ENCODE assay signal across 8 cellular contexts in the genomic region with DNA sequence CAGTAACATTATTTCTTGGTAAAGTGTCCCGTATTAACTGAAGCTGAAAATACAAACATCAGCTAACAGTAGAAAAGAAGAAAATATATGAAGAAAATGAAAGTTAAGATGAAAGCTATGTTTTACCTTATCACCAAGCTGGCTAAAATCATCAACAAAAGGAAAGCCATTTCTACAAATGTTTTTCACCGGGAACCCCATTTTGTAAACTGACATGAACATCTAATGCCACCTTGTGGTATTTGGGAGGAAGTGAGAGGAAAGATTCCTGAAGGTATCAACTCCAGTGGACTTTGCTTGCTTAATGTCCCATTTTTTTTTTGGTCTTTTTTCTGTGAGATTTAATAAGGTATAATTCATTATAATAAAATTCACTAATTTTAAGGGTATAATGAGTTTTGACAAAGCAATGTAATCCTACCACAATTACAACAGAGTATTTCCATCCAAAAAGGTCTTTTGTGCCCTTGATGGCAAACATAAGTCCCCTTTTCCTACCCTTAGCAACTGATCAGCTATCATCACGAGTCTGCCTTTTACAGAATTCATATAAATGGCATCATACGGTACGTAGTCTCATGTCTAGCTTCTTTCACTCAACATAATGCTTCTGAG. TPM values are rescaled to one million over a fixed set of nuclear protein-coding genes. Genes with fewer than 3 reads are reported as not detected.
DNase-seq lines count a peak whose midpoint lies in the region; ATAC-seq and TF ChIP-seq lines count a peak whose summit lies in the region.

No MANE protein-coding gene starts in this region.

- H3K36me3 ChIP-seq in esophagus squamous epithelium (peaks cover 10 to 77% (median 29%) of the 10 kb centered on the region in 3 donors), aorta (ENCODE audit: control insufficient read depth in 1 of 2, insufficient read depth in 2 of 2, low read length in 1 of 2) (peaks cover 0 to 3% of the 10 kb centered on the region in 2 donors)

- peak overlapping the region in 2 of 4 donors; percentile 57 to 62 for H3K27ac ChIP-seq in esophagus squamous epithelium
- no peak overlapping the region for H3K27ac ChIP-seq in aorta (ENCODE audit: low read depth in 1 of 2, low read length in 2 of 2)

- TF ChIP-seq POLR2A in esophagus squamous epithelium (IDR thresholded peaks at IDR 0.05) = no peak

- intact Hi-C loops in esophagus squamous epithelium (cut with DNase I) (no loop called here), aorta (cut with DNase I) (loop anchor here (1.0 to 2.0 kb wide), 2 partner anchors 95 kb away; no protein-coding TSS in a partner anchor)

- in situ Hi-C loops in SK-MEL-5 (cut with HindIII; ENCODE audit: low pct_unique_long_range_greater_than_20kb, low sequenced_read_pairs) = no loop called here

- no peaks in the 10 kb centered on the region for H3K36me3 Mint-ChIP-seq in neural crest cell (ENCODE audit: low read depth)

- H3K27ac Mint-ChIP-seq in neural crest cell (ENCODE audit: unreplicated experiment) = peak overlapping the region; percentile 54

- DNase-seq in NCI-H2081 (lab: John Stamatoyannopoulos, UW) = peak; percentile 35 to 71
- no peak for DNase-seq in NCI-H2081 treated with DMSO at 0.1 percent for 48 hours (lab: John Stamatoyannopoulos, UW)
- DNase-seq in Kasumi-1 (lab: John Stamatoyannopoulos, UW) = peak; percentile 66 to 68
- DNase-seq in SK-MEL-5 (ENCODE audit: low read depth, low spot score) = peak; percentile 65
- DNase-seq in esophagus squamous epithelium (lab: John Stamatoyannopoulos, UW) = no peak
- no peak for DNase-seq in neural crest cell (ENCODE audit: low read depth, low spot score)
- DNase-seq in activated gamma-delta T cell (lab: John Stamatoyannopoulos, UW) = no peak
- DNase-seq in aorta = no peak

- H3K9me3 ChIP-seq in esophagus squamous epithelium (no peaks in the 10 kb centered on the region), aorta (ENCODE audit: control insufficient read depth, low read length) (no peaks in the 10 kb centered on the region)

- peaks cover 4 to 25% (median 7%) of the 10 kb centered on the region in 3 donors for H3K4me1 ChIP-seq in esophagus squamous epithelium
- no peaks in the 10 kb centered on the region for H3K4me1 ChIP-seq in aorta (ENCODE audit: control insufficient read depth in 1 of 2, insufficient read depth in 2 of 2, low read length in 2 of 2)

- 45 to 52% methylated on average over 5 of the region's 5 CpGs for WGBS in esophagus squamous epithelium, 2 donors
- 33 to 35% methylated on average over 5 of the region's 5 CpGs for WGBS in aorta, 2 donors

- TF ChIP-seq CTCF in esophagus squamous epithelium (IDR thresholded peaks at IDR 0.05) (peak; percentile 38 to 84 (median 72)), neural crest cell (conservative IDR thresholded peaks at IDR 0.05) (peak; percentile 81)

- H3K27me3 ChIP-seq in esophagus squamous epithelium = no peaks in the 10 kb centered on the region
- no peaks in the 10 kb centered on the region for H3K27me3 ChIP-seq in aorta (ENCODE audit: control insufficient read depth in 1 of 2, insufficient read depth in 2 of 2, low read length in 1 of 2)

- no peaks in the 10 kb centered on the region for H3K27me3 Mint-ChIP-seq in neural crest cell (ENCODE audit: low read depth)

- H3K4me3 Mint-ChIP-seq in neural crest cell = no peak overlapping the region

- H3K4me3 ChIP-seq in esophagus squamous epithelium (peak overlapping the region in 2 of 4 donors; percentile 18 to 45), aorta (ENCODE audit: low read length in 2 of 2) (peak overlapping the region in 1 of 2 donors; percentile 34)

- no peak for ATAC-seq in aorta (ENCODE audit: low FRiP score)

- peaks cover 10% of the 10 kb centered on the region for H3K4me1 Mint-ChIP-seq in neural crest cell

- no peaks in the 10 kb centered on the region for H3K9me3 Mint-ChIP-seq in neural crest cell

RNA-seq across cellular contexts. Expression of a gene that starts 7.7 kb away (rescaled TPM):
- total RNA-seq in SK-MEL-5 (2014; rRNA removed; shearing (Covaris generic)) = 341 and 356 TPM in 2 replicates
- 184 and 227 TPM in 2 replicates for polyA plus RNA-seq in SK-MEL-5 (2015; cell fraction: cytosol; rRNA removed)
- 53.4 and 59.9 TPM in 2 replicates for polyA plus RNA-seq in SK-MEL-5 (2015; cell fraction: nucleus; rRNA removed)
- total RNA-seq in esophagus squamous epithelium (100 to 1,000 TPM in 3 of 4 donors, 10 to 100 TPM in 1; 78.4 to 137 (median 119) TPM), neural crest cell (47.2 and 58.6 TPM in 2 replicates), aorta (10 to 100 TPM; 55.1 to 71.6 TPM)
- polyA plus RNA-seq in aorta = 100 to 1,000 TPM in 1 of 2 donors, 10 to 100 TPM in 1; 71.8 to 130 TPM

RNA-seq across cellular contexts. Expression of a gene that starts 34.4 kb away (rescaled TPM):
- total RNA-seq in SK-MEL-5 (2014; rRNA removed; shearing (Covaris generic)) = 46.7 and 46.9 TPM in 2 replicates
- polyA plus RNA-seq in SK-MEL-5 (2015; cell fraction: cytosol; rRNA removed) = 152 and 161 TPM in 2 replicates
- 57.5 and 66.9 TPM in 2 replicates for polyA plus RNA-seq in SK-MEL-5 (2015; cell fraction: nucleus; rRNA removed)
- 10 to 100 TPM; 23.8 to 66.5 (median 41.8) TPM for total RNA-seq in esophagus squamous epithelium
- total RNA-seq in neural crest cell = 53.9 and 59.0 TPM in 2 replicates
- total RNA-seq in aorta = 10 to 100 TPM; 28.0 to 36.7 TPM
- polyA plus RNA-seq in aorta = 10 to 100 TPM in 1 of 2 donors, 1 to 10 TPM in 1; 9.4 to 27.8 TPM

Comparison
In these comparisons a context has a peak if more than half of its experiments do, and no peak if none do; other contexts are left out.
1. DNase-seq: peak in NCI-H2081 (2 of 2), Kasumi-1 (2 of 2) and SK-MEL-5 (single experiment); none in NCI-H2081 treated with DMSO at 0.1 percent for 48 hours (single experiment), esophagus squamous epithelium (single experiment), neural crest cell (single experiment), activated gamma-delta T cell (single experiment) and aorta (0 of 2).